Comparison of ENCODE assay signal across 17 cellular contexts in the genomic region with DNA sequence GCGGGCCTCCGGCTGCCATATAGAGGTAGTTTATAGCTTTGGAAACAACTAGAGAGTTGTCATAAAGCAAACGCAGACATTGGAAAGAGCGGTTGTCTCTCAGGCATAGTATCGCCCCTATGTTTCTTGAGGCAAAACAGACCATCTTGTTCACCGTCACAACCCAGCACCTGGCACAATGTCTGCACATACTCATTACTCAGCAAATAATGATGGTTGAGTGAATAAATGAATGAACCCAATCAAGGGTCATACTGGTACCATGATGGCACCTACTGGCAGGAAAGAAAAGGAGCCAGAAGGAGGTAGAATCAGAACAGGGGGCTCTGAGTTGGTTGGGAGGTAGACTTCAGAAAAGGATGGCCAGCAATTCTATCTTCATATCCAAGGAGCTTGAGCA.
DNase-seq lines count a peak whose midpoint lies in the region; ATAC-seq, FAIRE-seq and TF ChIP-seq lines count a peak whose summit lies in the region.
"Had no signal": no experiment of that assay in that cellular context is flagged by ENCODE, and none has a peak within 500 bp of the region (broad histone marks: within the 10 kb centered on the region; RNA-seq: fewer than 3 reads in every experiment).

No MANE protein-coding gene starts in this region.

- TF ChIP-seq CTCF in A549 (IDR thresholded peaks at IDR 0.05) (no peak), IMR-90 (conservative IDR thresholded peaks at IDR 0.05; ENCODE audit: low read depth, low read length) (no peak), ascending aorta (IDR thresholded peaks at IDR 0.05) (no peak), thoracic aorta (IDR thresholded peaks at IDR 0.05) (no peak), nephron progenitor cell (IDR thresholded peaks at IDR 0.05) (no peak), prostate gland (IDR thresholded peaks at IDR 0.05) (no peak)

- H3K27me3 ChIP-seq in IMR-90 (ENCODE audit: control insufficient read depth, insufficient read depth, low read length): no peaks in the 10 kb centered on the region
- no peaks in the 10 kb centered on the region for H3K27me3 ChIP-seq in ascending aorta
- H3K27me3 ChIP-seq in thoracic aorta (replicated peaks; ENCODE audit: insufficient read depth): no peaks in the 10 kb centered on the region
- H3K27me3 ChIP-seq in prostate gland (replicated peaks; ENCODE audit: insufficient read depth): no peaks in the 10 kb centered on the region
- H3K27me3 ChIP-seq: BLaER1 treated with 17β-estradiol and CSF1 and Interleukin-3, amounts not matched to agents 10 nM and 100 nM had no signal

- H3K27me3 Mint-ChIP-seq in nephron progenitor cell (ENCODE audit: low read depth, poor library complexity): no peaks in the 10 kb centered on the region

- intact Hi-C loops in IMR-90 (cut with micrococcal nuclease) (no loop called here), ascending aorta (cut with DNase I) (no loop called here), prostate gland (cut with DNase I) (no loop called here)

- no peak overlapping the region for H2AK9ac ChIP-seq in IMR-90 (replicated peaks; ENCODE audit: low read depth, low read length, poor library complexity)

- no peak overlapping the region for H2BK15ac ChIP-seq in IMR-90 (ENCODE audit: low read depth, low read length)

- no peak overlapping the region for H3K4me3 Mint-ChIP-seq in nephron progenitor cell
- H3K4me3 Mint-ChIP-seq: B cell; CD8-positive, alpha-beta T cell had no signal

- no peak overlapping the region for H4K91ac ChIP-seq in IMR-90 (ENCODE audit: insufficient read depth, low read depth, low read length)

- H3K9ac ChIP-seq in IMR-90 (ENCODE audit: low read depth, low read length): no peak overlapping the region
- H3K9ac ChIP-seq: BLaER1 treated with 17β-estradiol and CSF1 and Interleukin-3, amounts not matched to agents 10 nM and 100 nM had no signal

- no peak overlapping the region for H2BK5ac ChIP-seq in IMR-90 (ENCODE audit: low read depth, low read length, poor library complexity, severe bottlenecking)

- POLR2A ChIA-PET in A549 (lab: Yijun Ruan, JAX) (no interaction called here), IMR-90 (lab: Charles Lee; ENCODE audit: unreplicated experiment) (no interaction called here)

- no peak for TF ChIP-seq RAD21 in A549 (conservative IDR thresholded peaks at IDR 0.05 in 1 of 2, IDR thresholded peaks at IDR 0.05 in 1 of 2)
- TF ChIP-seq RAD21 in IMR-90 (IDR thresholded peaks at IDR 0.05; ENCODE audit: low read length): no peak

- H3K36me3 ChIP-seq in IMR-90 (ENCODE audit: control insufficient read depth, insufficient read depth, low read length) (peaks cover 48% of the 10 kb centered on the region), ascending aorta (peaks cover 23 to 24% of the 10 kb centered on the region in 2 donors), thoracic aorta (peaks cover 4% of the 10 kb centered on the region), prostate gland (no peaks in the 10 kb centered on the region)
- H3K36me3 ChIP-seq: BLaER1 treated with 17β-estradiol and CSF1 and Interleukin-3, amounts not matched to agents 10 nM and 100 nM had no signal

- H3K18ac ChIP-seq in IMR-90 (ENCODE audit: low read depth, low read length): no peak overlapping the region

- H3K4me3 ChIP-seq in A549: no peak overlapping the region
- no peak overlapping the region for H3K4me3 ChIP-seq in IMR-90 (ENCODE audit: insufficient read depth, low read depth, low read length)
- no peak overlapping the region for H3K4me3 ChIP-seq in ascending aorta
- H3K4me3 ChIP-seq in thoracic aorta: no peak overlapping the region
- no peak overlapping the region for H3K4me3 ChIP-seq in prostate gland
- H3K4me3 ChIP-seq: BLaER1 treated with 17β-estradiol and CSF1 and Interleukin-3, amounts not matched to agents 10 nM and 100 nM had no signal

- H3K79me1 ChIP-seq in IMR-90 (ENCODE audit: low read depth in 1 of 2, low read length in 2 of 2): peaks cover 4 to 23% of the 10 kb centered on the region in 2 experiments; a peak in 3 of 4 replicates

- peaks cover 69% of the 10 kb centered on the region for H3K36me3 Mint-ChIP-seq in nephron progenitor cell (ENCODE audit: low read depth)
- H3K36me3 Mint-ChIP-seq: CD8-positive, alpha-beta T cell had no signal

- no peak overlapping the region for H2AFZ ChIP-seq in IMR-90 (replicated peaks; ENCODE audit: low read length, poor library complexity)

- H2BK20ac ChIP-seq in IMR-90 (ENCODE audit: low read depth, low read length): no peak overlapping the region

- no peak overlapping the region for H3K14ac ChIP-seq in IMR-90 (replicated peaks; ENCODE audit: low read depth, low read length)

- H3K23ac ChIP-seq in IMR-90 (ENCODE audit: low read depth, low read length): no peak overlapping the region

- H3K9me3 ChIP-seq in A549: no peaks in the 10 kb centered on the region
- no peaks in the 10 kb centered on the region for H3K9me3 ChIP-seq in IMR-90 (ENCODE audit: control insufficient read depth, insufficient read depth, low read length)
- no peaks in the 10 kb centered on the region for H3K9me3 ChIP-seq in ascending aorta
- H3K9me3 ChIP-seq in thoracic aorta: no peaks in the 10 kb centered on the region
- H3K9me3 ChIP-seq in prostate gland: no peaks in the 10 kb centered on the region
- H3K9me3 ChIP-seq: BLaER1 treated with 17β-estradiol and CSF1 and Interleukin-3, amounts not matched to agents 10 nM and 100 nM had no signal

- peaks cover 8% of the 10 kb centered on the region for H3K9me1 ChIP-seq in IMR-90 (ENCODE audit: insufficient read depth, low read length)

- H3K27ac ChIP-seq in A549: peak overlapping the region in 1 of 2 experiments; percentile 33; a peak in 2 of 6 replicates
- no peak overlapping the region for H3K27ac ChIP-seq in IMR-90 (ENCODE audit: insufficient read depth, low read length)
- H3K27ac ChIP-seq in ascending aorta: peak overlapping the region; percentile 60 to 66
- peak overlapping the region; percentile 40 to 48 for H3K27ac ChIP-seq in thoracic aorta
- H3K27ac ChIP-seq in prostate gland: no peak overlapping the region
- H3K27ac ChIP-seq: BLaER1 treated with 17β-estradiol and CSF1 and Interleukin-3, amounts not matched to agents 10 nM and 100 nM; HL-60 had no signal

- H3K56ac ChIP-seq in IMR-90 (ENCODE audit: extremely low read depth, insufficient read depth, low read length): no peak overlapping the region

- FAIRE-seq in A549 (lab: Jason Lieb, UNC): no peak
- FAIRE-seq: H1 had no signal

- H3K4me1 Mint-ChIP-seq in nephron progenitor cell: no peaks in the 10 kb centered on the region
- H3K4me1 Mint-ChIP-seq: B cell had no signal

- H3K4ac ChIP-seq in IMR-90 (ENCODE audit: low read depth, low read length): no peak overlapping the region

- no peaks in the 10 kb centered on the region for H3K9me3 Mint-ChIP-seq in nephron progenitor cell
- H3K9me3 Mint-ChIP-seq: CD8-positive, alpha-beta T cell had no signal

- BruUV-seq in IMR-90 (replicated peaks; lab: Mats Ljungman, UMichigan): no TSS peak

- dilution Hi-C loops in IMR-90 (cut with HindIII; ENCODE audit: low sequenced_read_pairs, unreplicated experiment): no loop called here

- no peak overlapping the region for H4K8ac ChIP-seq in IMR-90 (ENCODE audit: low read depth in 2 of 2, low read length in 2 of 2)

- H3K4me1 ChIP-seq in A549: peaks cover 18% of the 10 kb centered on the region
- H3K4me1 ChIP-seq in IMR-90 (ENCODE audit: control insufficient read depth, insufficient read depth, low read length): no peaks in the 10 kb centered on the region
- peaks cover 4 to 17% of the 10 kb centered on the region in 2 donors for H3K4me1 ChIP-seq in ascending aorta
- peaks cover 3 to 34% of the 10 kb centered on the region in 2 donors for H3K4me1 ChIP-seq in thoracic aorta (ENCODE audit: control insufficient read depth in 1 of 2, low read depth in 2 of 2)
- no peaks in the 10 kb centered on the region for H3K4me1 ChIP-seq in prostate gland (replicated peaks)
- H3K4me1 ChIP-seq: BLaER1 treated with 17β-estradiol and CSF1 and Interleukin-3, amounts not matched to agents 10 nM and 100 nM had no signal

- TF ChIP-seq POLR2A in A549 (IDR thresholded peaks at IDR 0.05; ENCODE audit: low read length) (no peak), IMR-90 (IDR thresholded peaks at IDR 0.05; ENCODE audit: low read depth, low read length) (no peak), prostate gland (IDR thresholded peaks at IDR 0.05) (no peak)

- no peak for DNase-seq in A549 (ENCODE audit: low read depth in 1 of 2, low spot score in 1 of 2)
- DNase-seq in IMR-90: no peak
- DNase-seq in ascending aorta (ENCODE audit: low spot score in 2 of 2): no peak
- DNase-seq in thoracic aorta (ENCODE audit: low spot score): no peak
- no peak for DNase-seq in nephron progenitor cell
- DNase-seq in prostate gland (ENCODE audit: low spot score): no peak
- DNase-seq: 8988T; Calu3; CD8-positive, alpha-beta T cell; DMS79 treated with DMSO at 0.1 percent for 48 hours; GF-D8; HCEC 1CT had no signal

- no peak overlapping the region for H2AK5ac ChIP-seq in IMR-90 (ENCODE audit: low read depth, low read length)

- TF ChIP-seq EP300 in A549 (IDR thresholded peaks at IDR 0.05): no peak

- ATAC-seq in A549: no peak
- no peak for ATAC-seq in IMR-90 (ENCODE audit: low read depth)
- ATAC-seq in thoracic aorta (ENCODE audit: insufficient number of reproducible peaks, low FRiP score, low read depth): no peak
- ATAC-seq in HG02884 (IDR thresholded peaks at IDR 0.05; ENCODE audit: unreplicated experiment): no peak
- ATAC-seq: CD8-positive, alpha-beta T cell had no signal

- in situ Hi-C loops in IMR-90 (cut with MboI; ENCODE audit: low sequenced_read_pairs): no loop called here

- no peaks in the 10 kb centered on the region for H4K20me1 ChIP-seq in IMR-90 (ENCODE audit: insufficient read depth, low read length)
- H4K20me1 ChIP-seq: BLaER1 treated with 17β-estradiol and CSF1 and Interleukin-3, amounts not matched to agents 10 nM and 100 nM had no signal

- 93% methylated on average over 6 of the region's 6 CpGs for WGBS in A549 (ENCODE audit: missing lambda C conversion rate)
- WGBS in IMR-90 (ENCODE audit: extremely low coverage in 2 of 2, insufficient read length in 1 of 2), 2 experiments: no CpG with 5 or more reads among the region's 6 CpGs
- WGBS in prostate gland: 97% methylated on average over 6 of the region's 6 CpGs

- no peak overlapping the region for H3K4me2 ChIP-seq in A549
- no peak overlapping the region for H3K4me2 ChIP-seq in IMR-90 (ENCODE audit: low read depth, low read length)
- H3K4me2 ChIP-seq: BLaER1 treated with 17β-estradiol and CSF1 and Interleukin-3, amounts not matched to agents 10 nM and 100 nM had no signal

- no peak overlapping the region for H2BK120ac ChIP-seq in IMR-90 (ENCODE audit: low read depth, low read length)

- H4K5ac ChIP-seq in IMR-90 (ENCODE audit: low read depth, low read length): no peak overlapping the region

- CTCF ChIA-PET in A549 (lab: Yijun Ruan, JAX) (interaction anchor here (1.3 to 2.0 kb wide), 3 partner anchors 9 to 175 kb away, joined by 4 to 6 read pairs (median 4); no protein-coding TSS in a partner anchor), IMR-90 (lab: Yijun Ruan, JAX) (no interaction called here)

- H3K27ac Mint-ChIP-seq in nephron progenitor cell: no peak overlapping the region
- H3K27ac Mint-ChIP-seq: B cell; CD8-positive, alpha-beta T cell had no signal

TF ChIP-seq in A549, 52 proteins besides CTCF, POLR2A, EP300 and RAD21 (continues in another document):
- TF ChIP-seq BHLHE40 (IDR thresholded peaks at IDR 0.05; ENCODE audit: low read depth, low read length): no peak

TF ChIP-seq in IMR-90, 13 proteins besides CTCF, POLR2A, EP300 and RAD21 (continues in another document):
- TF ChIP-seq FOS (IDR thresholded peaks at IDR 0.05; ENCODE audit: low read depth, low read length) (no peak), MAFK (IDR thresholded peaks at IDR 0.05; ENCODE audit: low read depth, low read length) (peak; percentile 75)

Comparison
In these comparisons a context has a peak if more than half of its experiments do, and no peak if none do; other contexts are left out.
1. H3K27ac ChIP-seq: peak in ascending aorta (2 of 2) and thoracic aorta (2 of 2); none in IMR-90 (single experiment) and prostate gland (0 of 2).